ENCODE assay signal across 16 cellular contexts in the genomic region with DNA sequence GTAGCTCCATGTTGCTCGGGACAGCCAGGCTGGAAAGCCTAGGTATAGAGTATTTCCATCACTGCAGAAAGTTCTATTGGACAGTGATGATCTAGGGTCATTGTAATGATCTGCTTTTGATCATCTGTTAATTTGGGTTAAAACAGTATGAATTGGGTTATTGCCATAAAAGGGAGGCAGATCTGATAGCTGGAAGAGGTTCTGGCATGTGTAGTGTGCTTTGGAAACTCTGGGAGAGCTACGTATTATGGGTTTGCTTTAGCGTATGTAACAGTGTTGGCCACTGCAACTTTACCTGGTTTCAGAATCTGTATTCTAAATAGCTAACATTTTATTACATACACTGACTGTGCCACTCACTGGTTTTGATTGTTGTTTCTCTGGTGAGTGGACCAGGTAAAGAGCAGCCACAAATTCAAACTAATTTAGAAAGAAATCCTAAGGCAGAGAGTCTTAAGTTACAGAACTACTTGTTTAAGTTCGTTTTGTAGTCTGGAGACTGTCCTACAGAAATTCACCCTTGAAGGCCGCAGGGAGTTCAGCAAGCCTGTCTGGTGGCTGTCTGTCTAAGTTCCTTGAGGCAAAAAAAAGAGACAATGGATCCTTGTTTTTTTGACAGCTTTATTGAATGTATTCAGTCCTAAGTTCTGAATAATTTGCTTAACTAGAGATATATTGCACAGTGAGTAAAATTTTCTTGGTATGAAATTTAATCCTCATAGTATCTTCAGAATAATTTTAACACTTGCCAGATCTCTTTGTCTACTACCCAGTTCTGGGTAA.
DNase-seq lines count a peak whose midpoint lies in the region; ATAC-seq and TF ChIP-seq lines count a peak whose summit lies in the region.
"Had no signal": no experiment of that assay in that cellular context is flagged by ENCODE, and none has a peak within 500 bp of the region (broad histone marks: within the 10 kb centered on the region; RNA-seq: fewer than 3 reads in every experiment).

No MANE protein-coding gene starts in this region.

- POLR2A ChIA-PET in OCI-LY7 (lab: Charles Lee) = no interaction called here

- no peak for TF ChIP-seq EP300 in sigmoid colon (IDR thresholded peaks at IDR 0.05)

- DNase-seq in foreskin melanocyte (peak; percentile 77), sigmoid colon (no peak), OCI-LY7 (ENCODE audit: low spot score) (no peak)
- DNase-seq: activated B cell treated with CpG ODN at 0.5 μM for 24 hours; activated CD8-positive, alpha-beta T cell treated with anti-CD3 and anti-CD28 coated beads, Interleukin-2, amount 10 ng/mL, durations not matched to agents 7 days and 5 days; activated naive CD8-positive, alpha-beta T cell treated with anti-CD3 and anti-CD28 coated beads for 36 hours; activated T-cell treated with anti-CD3 and anti-CD28 coated beads, Interleukin-2, amount 50 U/mL, for 48 hours; effector CD8-positive, alpha-beta T cell; NCI-H1930; NCI-H446 treated with DMSO at 0.1 percent for 48 hours; occipital lobe had no signal

- H3K4me1 ChIP-seq in Loucy (ENCODE audit: insufficient read depth, low read length, poor library complexity, severe bottlenecking) (peaks cover 98% of the 10 kb centered on the region), sigmoid colon (peaks cover 0 to 45% (median 27%) of the 10 kb centered on the region in 4 donors), OCI-LY7 (ENCODE audit: insufficient read depth, low read length, poor library complexity, severe bottlenecking) (no peaks in the 10 kb centered on the region)

- intact Hi-C loops in sigmoid colon (cut with DNase I) (loop anchor here (10.0 kb wide), 1 partner anchor 148 kb away; no protein-coding TSS in a partner anchor), OCI-LY7 (cut with micrococcal nuclease; ENCODE audit: unreplicated experiment) (no loop called here)

- H3K79me2 ChIP-seq in Loucy (ENCODE audit: insufficient read depth, low read length) = peaks cover 86% of the 10 kb centered on the region
- no peaks in the 10 kb centered on the region for H3K79me2 ChIP-seq in OCI-LY7 (ENCODE audit: insufficient read depth, low read depth, low read length)

- ATAC-seq in SK-N-SH treated with all-trans-retinoic acid at 6 μM for 48 hours = peak; percentile 60
- no peak for ATAC-seq in GM21360 (IDR thresholded peaks at IDR 0.05; ENCODE audit: unreplicated experiment)
- no peak for ATAC-seq in HG02678 (IDR thresholded peaks at IDR 0.05; ENCODE audit: unreplicated experiment)
- ATAC-seq: activated CD8-positive, alpha-beta T cell treated with anti-CD3 and anti-CD28 coated beads, Interleukin-2, amount 10 ng/mL, durations not matched to agents 7 days and 5 days had no signal

- H3K9me2 ChIP-seq in Loucy (replicated peaks; ENCODE audit: low read depth, low read length) (no peaks in the 10 kb centered on the region), OCI-LY7 (ENCODE audit: insufficient read depth, low read length) (no peaks in the 10 kb centered on the region)

- no TSS peak for BruUV-seq in OCI-LY7 (replicated peaks; lab: Mats Ljungman, UMichigan)

- peak overlapping the region; percentile 5 for H3K4me3 ChIP-seq in Loucy (ENCODE audit: low read length, poor library complexity, severe bottlenecking)
- no peak overlapping the region for H3K4me3 ChIP-seq in sigmoid colon
- no peak overlapping the region for H3K4me3 ChIP-seq in OCI-LY7 (ENCODE audit: low read depth, low read length, poor library complexity, severe bottlenecking)
- H3K4me3 ChIP-seq: thoracic aorta had no signal

- no peak for TF ChIP-seq CTCF in Loucy (conservative IDR thresholded peaks at IDR 0.05; ENCODE audit: low read length)
- TF ChIP-seq CTCF in sigmoid colon (IDR thresholded peaks at IDR 0.05) = no peak
- no peak for TF ChIP-seq CTCF in OCI-LY7 (conservative IDR thresholded peaks at IDR 0.05; ENCODE audit: low read length)

- 53 to 70% methylated on average over 5 of the region's 5 CpGs for WGBS in sigmoid colon, 2 donors

- H3K4me2 ChIP-seq in Loucy (ENCODE audit: low read depth, low read length, poor library complexity, severe bottlenecking) (peak overlapping the region; percentile 66), OCI-LY7 (ENCODE audit: low read length) (no peak overlapping the region)

- peak overlapping the region; percentile 54 for H3K9ac ChIP-seq in Loucy (ENCODE audit: low read depth, low read length, poor library complexity, severe bottlenecking)

- H4K20me1 ChIP-seq in Loucy (ENCODE audit: insufficient read depth, low read length, poor library complexity, severe bottlenecking) (peaks cover 28% of the 10 kb centered on the region), OCI-LY7 (ENCODE audit: insufficient read depth, low read length) (no peaks in the 10 kb centered on the region)

- H3K27me3 ChIP-seq in Loucy (ENCODE audit: insufficient read depth, low read length, poor library complexity, severe bottlenecking) (no peaks in the 10 kb centered on the region), sigmoid colon (no peaks in the 10 kb centered on the region)

- peaks cover 34% of the 10 kb centered on the region; the same call in 1 of the 2 replicates for H3K36me3 ChIP-seq in Loucy (ENCODE audit: insufficient read depth, low read length)
- H3K36me3 ChIP-seq in sigmoid colon = no peaks in the 10 kb centered on the region
- H3K36me3 ChIP-seq in OCI-LY7 (ENCODE audit: insufficient read depth, low read length) = no peaks in the 10 kb centered on the region
- H3K36me3 ChIP-seq: thoracic aorta had no signal

- H2AFZ ChIP-seq in Loucy (ENCODE audit: low read length) (no peak overlapping the region), OCI-LY7 (ENCODE audit: low read length) (no peak overlapping the region)

- H3K27ac ChIP-seq in sigmoid colon = peak overlapping the region in 3 of 4 donors; percentile 54 to 68 (median 61)
- H3K27ac ChIP-seq in OCI-LY7 (ENCODE audit: low read depth, low read length, poor library complexity, severe bottlenecking) = no peak overlapping the region
- H3K27ac ChIP-seq: thoracic aorta had no signal

- TF ChIP-seq POLR2A in sigmoid colon (IDR thresholded peaks at IDR 0.05) = no peak

- H3K9me3 ChIP-seq in Loucy (ENCODE audit: insufficient read depth, low read depth, low read length) = no peaks in the 10 kb centered on the region
- H3K9me3 ChIP-seq in sigmoid colon = no peaks in the 10 kb centered on the region
- no peaks in the 10 kb centered on the region for H3K9me3 ChIP-seq in OCI-LY7 (ENCODE audit: low read length)
- H3K9me3 ChIP-seq: thoracic aorta had no signal

- H3F3A ChIP-seq in Loucy (ENCODE audit: low read depth) = peaks cover 20% of the 10 kb centered on the region; the same call in 1 of the 2 replicates

- CTCF ChIA-PET in OCI-LY7 (lab: Charles Lee; ENCODE audit: unreplicated experiment) = no interaction called here

TF ChIP-seq in SK-N-SH treated with all-trans-retinoic acid at 6 μM for 48 hours, 23 proteins besides CTCF, POLR2A, EP300 and RAD21 (continues in another document):
- TF ChIP-seq ZNF565 (CRISPR knock-in tag; conservative IDR thresholded peaks at IDR 0.05; ENCODE audit: low read depth) (no peak), TOX (CRISPR knock-in tag; IDR thresholded peaks at IDR 0.05; ENCODE audit: borderline replicate concordance) (no peak), CREB5 (CRISPR knock-in tag; IDR thresholded peaks at IDR 0.05; ENCODE audit: low read depth) (0 out of 2 replicates have a peak, but pooled peaks have one; percentile 23), SNAI2 (CRISPR knock-in tag; IDR thresholded peaks at IDR 0.05) (0 out of 2 replicates have a peak, but pooled peaks have one; percentile 18), PPARA (CRISPR knock-in tag; IDR thresholded peaks at IDR 0.05; ENCODE audit: borderline replicate concordance) (no peak), ZFP30 (CRISPR knock-in tag; IDR thresholded peaks at IDR 0.05) (no peak), CSDC2 (CRISPR knock-in tag; IDR thresholded peaks at IDR 0.05) (no peak), POU6F1 (CRISPR knock-in tag; IDR thresholded peaks at IDR 0.05; ENCODE audit: borderline replicate concordance, low read depth) (no peak), ZC3H10 (CRISPR knock-in tag; IDR thresholded peaks at IDR 0.05) (peak; percentile 76), ARNTL (CRISPR knock-in tag; IDR thresholded peaks at IDR 0.05; ENCODE audit: borderline replicate concordance, low read depth) (no peak)
- TF ChIP-seq, protein P1, sequence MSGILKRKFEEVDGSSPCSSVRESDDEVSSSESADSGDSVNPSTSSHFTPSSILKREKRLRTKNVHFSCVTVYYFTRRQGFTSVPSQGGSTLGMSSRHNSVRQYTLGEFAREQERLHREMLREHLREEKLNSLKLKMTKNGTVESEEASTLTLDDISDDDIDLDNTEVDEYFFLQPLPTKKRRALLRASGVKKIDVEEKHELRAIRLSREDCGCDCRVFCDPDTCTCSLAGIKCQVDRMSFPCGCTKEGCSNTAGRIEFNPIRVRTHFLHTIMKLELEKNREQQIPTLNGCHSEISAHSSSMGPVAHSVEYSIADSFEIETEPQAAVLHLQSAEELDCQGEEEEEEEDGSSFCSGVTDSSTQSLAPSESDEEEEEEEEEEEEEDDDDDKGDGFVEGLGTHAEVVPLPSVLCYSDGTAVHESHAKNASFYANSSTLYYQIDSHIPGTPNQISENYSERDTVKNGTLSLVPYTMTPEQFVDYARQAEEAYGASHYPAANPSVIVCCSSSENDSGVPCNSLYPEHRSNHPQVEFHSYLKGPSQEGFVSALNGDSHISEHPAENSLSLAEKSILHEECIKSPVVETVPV (CRISPR knock-in tag; IDR thresholded peaks at IDR 0.05) = no peak
